7 cellular contexts compared by ENCODE assay signal in the genomic region with DNA sequence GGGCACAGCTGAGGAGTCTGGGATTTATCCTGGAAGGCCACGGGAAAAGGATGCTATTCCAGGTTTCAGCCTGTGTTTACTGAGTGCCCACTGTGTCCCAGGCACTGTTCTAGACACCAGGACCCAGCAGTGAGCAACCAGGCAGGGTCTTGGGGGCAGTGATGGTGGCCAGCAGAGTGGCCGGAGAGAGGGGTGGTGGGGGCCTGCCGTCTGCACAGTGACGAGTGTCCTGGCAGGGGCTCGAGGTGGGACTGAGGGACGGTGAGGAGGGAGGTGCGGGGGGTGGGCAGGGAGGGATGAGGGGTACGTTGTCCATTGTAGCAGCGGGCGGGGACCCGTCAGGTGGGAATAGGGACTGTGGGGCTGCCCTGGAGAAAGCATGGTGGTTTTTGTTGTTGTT.
"Had no signal": no experiment of that assay in that cellular context is flagged by ENCODE, and none has a peak within 500 bp of the region (broad histone marks: within the 10 kb centered on the region; RNA-seq: fewer than 3 reads in every experiment).

No MANE protein-coding gene starts in this region.

- H3K4me3 Mint-ChIP-seq: GM23338, H9, IgD-negative memory B cell had no signal

- H3K4me2 ChIP-seq: GM23338 had no signal

- H3K4me3 ChIP-seq: GM23338 had no signal

- DNase-seq: H9, HCEC 1CT had no signal

- FAIRE-seq: H1, H54, HTR-8/SVneo had no signal

- H3K27ac Mint-ChIP-seq: GM23338, H9, IgD-negative memory B cell had no signal

- H2AFZ ChIP-seq: GM23338 had no signal

- ATAC-seq: GM23338 had no signal
